2 cellular contexts compared by ENCODE assay signal in genomic region chr10:117710181-117710798, GRCh38.
TF ChIP-seq lines count a peak whose summit lies in the region.

No MANE protein-coding gene starts in this region.

TF ChIP-seq in A549, 52 proteins besides CTCF, POLR2A, EP300 and RAD21:
- no peak for TF ChIP-seq KDM1A (IDR thresholded peaks at IDR 0.05; ENCODE audit: low read depth)
- no peak for TF ChIP-seq TP53 (CRISPR knock-in tag; IDR thresholded peaks at IDR 0.05)
- TF ChIP-seq ESRRA (IDR thresholded peaks at IDR 0.05; ENCODE audit: borderline replicate concordance, low read length): no peak
- no peak for TF ChIP-seq ZNF302 (CRISPR knock-in tag; IDR thresholded peaks at IDR 0.05)
- no peak for TF ChIP-seq SREBF2 (IDR thresholded peaks at IDR 0.05)
- no peak for TF ChIP-seq PBX3 (IDR thresholded peaks at IDR 0.05)
- no peak for TF ChIP-seq POLR2AphosphoS2 (conservative IDR thresholded peaks at IDR 0.05; ENCODE audit: low read length)
- no peak for TF ChIP-seq EHF (CRISPR knock-in tag; IDR thresholded peaks at IDR 0.05)
- TF ChIP-seq MAZ (IDR thresholded peaks at IDR 0.05; ENCODE audit: borderline replicate concordance, low read depth, low read length): no peak
- no peak for TF ChIP-seq JUNB (IDR thresholded peaks at IDR 0.05)
- no peak for TF ChIP-seq NR3C1 (IDR thresholded peaks at IDR 0.05)
- no peak for TF ChIP-seq RARB (CRISPR knock-in tag; IDR thresholded peaks at IDR 0.05)
TF ChIP-seq in A549: peak in this region for 0.

TF ChIP-seq in SK-N-SH, 30 proteins besides CTCF, POLR2A, EP300 and RAD21:
- no peak for TF ChIP-seq RCOR1 (IDR thresholded peaks at IDR 0.05; ENCODE audit: low read length)
- TF ChIP-seq GATA2 (CRISPR knock-in tag; IDR thresholded peaks at IDR 0.05): no peak
- TF ChIP-seq PBX3 (IDR thresholded peaks at IDR 0.05): no peak
- TF ChIP-seq POLR2AphosphoS5 (IDR thresholded peaks at IDR 0.05; ENCODE audit: low read depth, low read length): no peak
- no peak for TF ChIP-seq RXRA (IDR thresholded peaks at IDR 0.05; ENCODE audit: borderline replicate concordance, low read depth)
- no peak for TF ChIP-seq EZH2phosphoT487 (IDR thresholded peaks at IDR 0.05; ENCODE audit: borderline replicate concordance, low read depth)
- TF ChIP-seq NRF1 (IDR thresholded peaks at IDR 0.05; ENCODE audit: low read depth, low read length): no peak
- no peak for TF ChIP-seq REST (IDR thresholded peaks at IDR 0.05; ENCODE audit: low read depth, low read length)
- no peak for TF ChIP-seq SMC3 (IDR thresholded peaks at IDR 0.05; ENCODE audit: low read depth, low read length)
- no peak for TF ChIP-seq MEF2A (IDR thresholded peaks at IDR 0.05; ENCODE audit: borderline replicate concordance, low read depth)
